8 cellular contexts compared by ENCODE assay signal in genomic region chr3:87333393-87333892, GRCh38. TPM values are rescaled to one million over a fixed set of nuclear protein-coding genes. Genes with fewer than 3 reads are reported as not detected.
DNase-seq lines count a peak whose midpoint lies in the region; ATAC-seq and TF ChIP-seq lines count a peak whose summit lies in the region.

No MANE protein-coding gene starts in this region.

- ATAC-seq in GM21786 (IDR thresholded peaks at IDR 0.05; ENCODE audit: unreplicated experiment) (peak; percentile 76), HG02571 (IDR thresholded peaks at IDR 0.05; ENCODE audit: unreplicated experiment) (no peak), WTC11 (no peak)

- 0 out of 2 replicates have a peak, but pooled peaks cover 3% of the 10 kb centered on the region for H3K4me1 Mint-ChIP-seq in WTC11

- POLR2A ChIA-PET in WTC11 (lab: Charles Lee) = interaction anchor here (0.6 kb wide), 1 partner anchor 77 kb away, joined by 3 read pairs; no protein-coding TSS in a partner anchor

- DNase-seq in AG09319 (ENCODE audit: extremely low read depth, low read depth) (peak; percentile 25), RKO (ENCODE audit: low spot score) (peak; percentile 86), foreskin fibroblast (peak; percentile 89 to 90), H7 (no peak), WTC11 (ENCODE audit: low spot score) (no peak)
- DNase-seq in activated effector memory CD4-positive, alpha-beta T cell treated with Interleukin-2 at 50 U/mL for 16 hours = no peak

- H3K36me3 Mint-ChIP-seq in WTC11 = no peaks in the 10 kb centered on the region

- H3K9me3 Mint-ChIP-seq in WTC11 = no peaks in the 10 kb centered on the region

- CTCF ChIA-PET in WTC11 (lab: Charles Lee) = no interaction called here

- TF ChIP-seq CTCF in AG09319 (IDR thresholded peaks at IDR 0.05; ENCODE audit: low read depth, low read length) (no peak), foreskin fibroblast (IDR thresholded peaks at IDR 0.05; ENCODE audit: low read depth, low read length) (no peak), WTC11 (IDR thresholded peaks at IDR 0.05) (no peak)

- H3K27ac Mint-ChIP-seq in WTC11 = no peak overlapping the region

- no peak overlapping the region for H3K4me3 Mint-ChIP-seq in WTC11

- no peaks in the 10 kb centered on the region for H3K36me3 ChIP-seq in H7 (replicated peaks; ENCODE audit: control insufficient read depth, insufficient read depth, low read length)

- H3K27me3 ChIP-seq in H7 (ENCODE audit: control insufficient read depth, insufficient read depth, low read length) = no peaks in the 10 kb centered on the region

- no peak overlapping the region for H3K4me3 ChIP-seq in foreskin fibroblast (ENCODE audit: low read depth in 1 of 2, low read length in 2 of 2)
- no peak overlapping the region for H3K4me3 ChIP-seq in H7 (ENCODE audit: insufficient read depth, low read depth, low read length)

- H3K27me3 Mint-ChIP-seq in WTC11 (ENCODE audit: low read depth) = no peaks in the 10 kb centered on the region

TF ChIP-seq in WTC11, 78 proteins besides CTCF, POLR2A, EP300 and RAD21:
- no peak for TF ChIP-seq ETV6 (CRISPR knock-in tag; IDR thresholded peaks at IDR 0.05)
- TF ChIP-seq SMAD4 (CRISPR knock-in tag; IDR thresholded peaks at IDR 0.05) = no peak
- no peak for TF ChIP-seq TCF7 (CRISPR knock-in tag; IDR thresholded peaks at IDR 0.05; ENCODE audit: low read depth)

RNA-seq across cellular contexts. Expression of gene POU1F1, which starts 57.1 kb away (rescaled TPM):
- not detected in 2 replicates for total RNA-seq in H7 (2014; rRNA removed; shearing (Covaris generic))
- total RNA-seq in WTC11 (2021) = not detected in 3 replicates

Comparison
In these comparisons a context has a peak if more than half of its experiments do, and no peak if none do; other contexts are left out.
1. DNase-seq: peak in AG09319 (single experiment), RKO (single experiment) and foreskin fibroblast (2 of 2); none in H7 (single experiment), WTC11 (single experiment) and activated effector memory CD4-positive, alpha-beta T cell treated with Interleukin-2 at 50 U/mL for 16 hours (single experiment).